Comparison of ENCODE assay signal across 25 cellular contexts in the genomic region with DNA sequence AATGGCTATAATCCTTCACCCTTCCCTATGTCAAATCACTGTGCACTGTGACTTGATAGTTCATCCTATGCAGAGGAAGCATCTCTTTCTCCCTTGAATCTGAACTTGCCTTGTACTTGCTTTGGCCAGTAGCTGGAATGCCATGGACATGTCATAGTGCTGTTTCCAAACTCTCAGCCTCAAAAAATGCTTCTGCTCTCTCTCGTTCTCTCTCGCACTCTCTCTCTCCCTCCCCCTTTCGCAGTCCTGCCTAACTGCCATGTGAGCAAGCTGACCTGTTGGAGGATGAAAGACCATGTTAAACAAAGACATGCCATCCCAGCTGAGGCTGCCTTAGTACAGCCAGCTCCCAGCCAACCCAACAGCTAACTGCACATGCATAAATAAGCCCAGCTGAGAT.
A peak's percentile ranks its signal among the peaks of the same experiment; 100 is the strongest.
DNase-seq lines count a peak whose midpoint lies in the region; ATAC-seq, FAIRE-seq and TF ChIP-seq lines count a peak whose summit lies in the region.
"Had no signal": no experiment of that assay in that cellular context is flagged by ENCODE, and none has a peak within 500 bp of the region (broad histone marks: within the 10 kb centered on the region; RNA-seq: fewer than 3 reads in every experiment).

No MANE protein-coding gene starts in this region.

- H3K9me3 Mint-ChIP-seq in astrocyte (ENCODE audit: unreplicated experiment) = no peaks in the 10 kb centered on the region
- H3K9me3 Mint-ChIP-seq in immature natural killer cell = peaks cover 0 to 1% (median 0%) of the 10 kb centered on the region in 6 donors

- H3K27ac Mint-ChIP-seq in astrocyte (ENCODE audit: unreplicated experiment) = no peak overlapping the region
- H3K27ac Mint-ChIP-seq in immature natural killer cell = no peak overlapping the region
- H3K27ac Mint-ChIP-seq: CD8-positive, alpha-beta T cell had no signal

- H4K20me1 ChIP-seq in astrocyte (ENCODE audit: insufficient read depth, low read length) = no peaks in the 10 kb centered on the region
- H4K20me1 ChIP-seq: BLaER1 had no signal

- no peak overlapping the region for H3K9ac ChIP-seq in astrocyte (ENCODE audit: low read length)
- H3K9ac ChIP-seq: BLaER1 had no signal

- peak; percentile 17 for DNase-seq in NCI-H2227 (lab: John Stamatoyannopoulos, UW; ENCODE audit: unreplicated experiment)
- no peak for DNase-seq in NCI-H2227 treated with DMSO at 0.1 percent for 48 hours (lab: John Stamatoyannopoulos, UW)
- peak; percentile 37 for DNase-seq in astrocyte (ENCODE audit: low read depth)
- DNase-seq in islet precursor cell = peak; percentile 69
- DNase-seq in GM10266 (ENCODE audit: extremely low spot score) = no peak
- no peak for DNase-seq in immature natural killer cell
- no peak for DNase-seq in head of caudate nucleus
- DNase-seq: Calu3; CD8-positive, alpha-beta T cell; Kasumi-1; MG63; NCI-H1048; NCI-H146; NCI-H2081; NCI-H2171 treated with DMSO at 0.1 percent for 48 hours; NCI-H748 treated with DMSO at 0.1 percent for 48 hours; NK-92 treated with Interleukin-12 subunit alpha and Interleukin-12 subunit beta, amount 100 ng/mL, for 24 hours; Peyer's patch; SW 1271 had no signal

- peaks cover 1% of the 10 kb centered on the region for H3K27me3 Mint-ChIP-seq in astrocyte (ENCODE audit: low read depth, unreplicated experiment)
- peaks cover 0 to 2% (median 0%) of the 10 kb centered on the region in 3 donors for H3K27me3 Mint-ChIP-seq in immature natural killer cell (ENCODE audit: low read depth in 3 of 3)

- H3K9me3 ChIP-seq in astrocyte (ENCODE audit: insufficient read depth, low read depth, low read length) = no peaks in the 10 kb centered on the region
- H3K9me3 ChIP-seq: BLaER1, HAP-1, MG63, Peyer's patch, SJSA1 had no signal

- no peaks in the 10 kb centered on the region for H3K4me1 ChIP-seq in astrocyte (ENCODE audit: insufficient read depth, low read length)
- H3K4me1 ChIP-seq: BLaER1, HAP-1, Peyer's patch, SJSA1 had no signal

- H3K79me2 ChIP-seq in astrocyte (ENCODE audit: insufficient read depth, low read length) = no peaks in the 10 kb centered on the region

- FAIRE-seq in astrocyte (lab: Jason Lieb, UNC) = peak; percentile 54
- FAIRE-seq: HTR-8/SVneo had no signal

- H3K4me2 ChIP-seq in astrocyte (ENCODE audit: low read length) = no peak overlapping the region
- H3K4me2 ChIP-seq: BLaER1 had no signal

- no peaks in the 10 kb centered on the region for H3K27me3 ChIP-seq in astrocyte (ENCODE audit: insufficient read depth, low read length)
- H3K27me3 ChIP-seq: BLaER1, MG63, Peyer's patch, SJSA1 had no signal

- no peak overlapping the region for H3K27ac ChIP-seq in astrocyte (ENCODE audit: low read depth, low read length)
- H3K27ac ChIP-seq: 22Rv1, BLaER1, Peyer's patch, SJSA1 had no signal

- no peak overlapping the region for H3K4me3 ChIP-seq in astrocyte (ENCODE audit: insufficient read depth, low read depth, low read length)
- H3K4me3 ChIP-seq: BLaER1, HAP-1, MG63, Peyer's patch, SJSA1 had no signal

- H3K4me3 Mint-ChIP-seq in astrocyte (ENCODE audit: unreplicated experiment) = no peak overlapping the region
- no peak overlapping the region for H3K4me3 Mint-ChIP-seq in immature natural killer cell
- H3K4me3 Mint-ChIP-seq: CD8-positive, alpha-beta T cell had no signal

- no peaks in the 10 kb centered on the region for H3K36me3 ChIP-seq in astrocyte (ENCODE audit: insufficient read depth, low read length)
- H3K36me3 ChIP-seq: BLaER1, HAP-1, MG63, Peyer's patch, SJSA1 had no signal

- H2AFZ ChIP-seq in astrocyte (ENCODE audit: low read depth, low read length) = no peak overlapping the region

- no peak for ATAC-seq in HG03135 (IDR thresholded peaks at IDR 0.05; ENCODE audit: unreplicated experiment)
- ATAC-seq: CD8-positive, alpha-beta T cell had no signal

- H3K36me3 Mint-ChIP-seq in astrocyte (ENCODE audit: low read depth, unreplicated experiment) = no peaks in the 10 kb centered on the region
- H3K36me3 Mint-ChIP-seq in immature natural killer cell = no peaks in the 10 kb centered on the region
- H3K36me3 Mint-ChIP-seq: CD8-positive, alpha-beta T cell had no signal

- intact Hi-C loops in head of caudate nucleus (cut with DNase I) = no loop called here

- TF ChIP-seq CTCF in astrocyte (IDR thresholded peaks at IDR 0.05; ENCODE audit: insufficient read depth, low read depth, low read length) (no peak), GM10266 (IDR thresholded peaks at IDR 0.05; ENCODE audit: control insufficient read depth, insufficient read depth, low read depth, missing control alignments) (no peak)

- peaks cover 5% of the 10 kb centered on the region for H3K4me1 Mint-ChIP-seq in astrocyte (ENCODE audit: low read depth, unreplicated experiment)
- H3K4me1 Mint-ChIP-seq in immature natural killer cell = no peaks in the 10 kb centered on the region

Comparison
In these comparisons a context has a peak if more than half of its experiments do, and no peak if none do; other contexts are left out.
1. DNase-seq: peak in NCI-H2227 (single experiment), astrocyte (single experiment) and islet precursor cell (single experiment); none in NCI-H2227 treated with DMSO at 0.1 percent for 48 hours (single experiment), GM10266 (single experiment), immature natural killer cell (0 of 3) and head of caudate nucleus (0 of 42).